ENCODE assay signal across 1 cellular context in genomic region chr17:73231841-73232586, GRCh38.
TF ChIP-seq lines count a peak whose summit lies in the region.

No MANE protein-coding gene starts in this region.

TF ChIP-seq in K562, 482 proteins besides CTCF, POLR2A, EP300 and RAD21 (continued from another document and continues in another):
- TF ChIP-seq PATZ1 (CRISPR knock-in tag; IDR thresholded peaks at IDR 0.05; ENCODE audit: borderline replicate concordance) (no peak), FOXJ3 (CRISPR knock-in tag; IDR thresholded peaks at IDR 0.05) (no peak), RBFOX2 (IDR thresholded peaks at IDR 0.05; ENCODE audit: low read depth, low read length) (peak; percentile 88), SFPQ (IDR thresholded peaks at IDR 0.05; ENCODE audit: low read depth, low read length) (no peak), CBX2 (IDR thresholded peaks at IDR 0.05; ENCODE audit: insufficient read depth, low read length, poor library complexity, severe bottlenecking) (no peak), TOE1 (IDR thresholded peaks at IDR 0.05; ENCODE audit: borderline replicate concordance) (no peak), TOE1 (CRISPR knock-in tag; IDR thresholded peaks at IDR 0.05; ENCODE audit: borderline replicate concordance, low read depth) (no peak), AFF4 (CRISPR knock-in tag; IDR thresholded peaks at IDR 0.05) (0 out of 2 replicates have a peak, but pooled peaks have one; percentile 19), TAF7 (tag; IDR thresholded peaks at IDR 0.05) (no peak), SMARCC2 (IDR thresholded peaks at IDR 0.05; ENCODE audit: low read depth) (no peak), RREB1 (CRISPR knock-in tag; IDR thresholded peaks at IDR 0.05) (no peak), KLF10 (CRISPR knock-in tag; IDR thresholded peaks at IDR 0.05) (no peak), FOXJ2 (tag; IDR thresholded peaks at IDR 0.05) (no peak), NCOA2 (IDR thresholded peaks at IDR 0.05; ENCODE audit: partially characterized antibody in 2 of 2) (peak in 1 of 2 experiments; percentile 95), NRF1 (conservative IDR thresholded peaks at IDR 0.05 in 1 of 2, IDR thresholded peaks at IDR 0.05 in 1 of 2) (peak; percentile 98), RBM39 (optimal IDR thresholded peaks at IDR 0.05; ENCODE audit: low read depth, low read length) (no peak), CREB1 (IDR thresholded peaks at IDR 0.05) (no peak; the same call in 1 of the 2 replicates), CREB1 (CRISPR knock-in tag; IDR thresholded peaks at IDR 0.05) (no peak; the same call in 1 of the 2 replicates), ZNF57 (CRISPR knock-in tag; IDR thresholded peaks at IDR 0.05) (no peak), LARP7 (IDR thresholded peaks at IDR 0.05) (no peak), PHF21A (IDR thresholded peaks at IDR 0.05; ENCODE audit: borderline replicate concordance, low read depth) (no peak), THAP12 (CRISPR knock-in tag; IDR thresholded peaks at IDR 0.05) (peak; percentile 70; the same call in 1 of the 2 replicates), KAT8 (IDR thresholded peaks at IDR 0.05; ENCODE audit: low read depth) (no peak), ZNF24 (IDR thresholded peaks at IDR 0.05) (no peak), OTX1 (CRISPR knock-in tag; IDR thresholded peaks at IDR 0.05) (no peak), ARHGAP35 (IDR thresholded peaks at IDR 0.05; ENCODE audit: partially characterized antibody) (no peak), CHCHD3 (CRISPR knock-in tag; IDR thresholded peaks at IDR 0.05) (no peak), CAMTA2 (CRISPR knock-in tag; conservative IDR thresholded peaks at IDR 0.05) (no peak), PCBP2 (IDR thresholded peaks at IDR 0.05; ENCODE audit: low read depth, low read length, poor library complexity, severe bottlenecking) (no peak), CCNT2 (IDR thresholded peaks at IDR 0.05; ENCODE audit: borderline replicate concordance, extremely low read depth, insufficient read length, low read depth, low read length) (peak; percentile 42), SIN3A (IDR thresholded peaks at IDR 0.05; ENCODE audit: borderline replicate concordance in 2 of 2, control insufficient read depth in 1 of 2, low read depth in 2 of 2, low read length in 2 of 2) (peak; percentile 30 to 70; a peak in 1 of 4 replicates), U2AF1 (optimal IDR thresholded peaks at IDR 0.05; ENCODE audit: low read depth, low read length) (no peak), ZNF584 (CRISPR knock-in tag; IDR thresholded peaks at IDR 0.05; ENCODE audit: low read depth) (no peak), CBX5 (IDR thresholded peaks at IDR 0.05; ENCODE audit: borderline replicate concordance, low read depth) (no peak), L3MBTL2 (IDR thresholded peaks at IDR 0.05) (no peak), SMARCB1 (IDR thresholded peaks at IDR 0.05; ENCODE audit: insufficient read length, low read depth) (no peak), AFF1 (IDR thresholded peaks at IDR 0.05; ENCODE audit: low read depth in 1 of 2, partially characterized antibody in 2 of 2) (no peak), ZNF589 (CRISPR knock-in tag; IDR thresholded peaks at IDR 0.05; ENCODE audit: low read depth) (no peak), TAL1 (IDR thresholded peaks at IDR 0.05) (no peak), RBBP5 (IDR thresholded peaks at IDR 0.05; ENCODE audit: borderline replicate concordance, insufficient read depth, low read length, poor library complexity, severe bottlenecking) (peak; percentile 98), MAFK (IDR thresholded peaks at IDR 0.05; ENCODE audit: low read length) (no peak), PHB (CRISPR knock-in tag; IDR thresholded peaks at IDR 0.05) (no peak), HNRNPH1 (optimal IDR thresholded peaks at IDR 0.05; ENCODE audit: low read depth, low read length) (no peak), PTRF (tag; IDR thresholded peaks at IDR 0.05) (no peak), SREBF2 (CRISPR knock-in tag; IDR thresholded peaks at IDR 0.05) (no peak), BACH1 (tag; IDR thresholded peaks at IDR 0.05) (no peak), ZNF184 (CRISPR knock-in tag; IDR thresholded peaks at IDR 0.05) (no peak), ZFP36 (IDR thresholded peaks at IDR 0.05; ENCODE audit: low read depth, low read length, partially characterized antibody) (no peak), RBM15 (IDR thresholded peaks at IDR 0.05; ENCODE audit: insufficient read depth, low read length) (no peak)
